In genomic region chr6:52304917-52305316, GRCh38 we compare ENCODE assay signal across 8 cellular contexts. TPM values are rescaled to one million over a fixed set of nuclear protein-coding genes. Genes with fewer than 3 reads are reported as not detected.
DNase-seq lines count a peak whose midpoint lies in the region; ATAC-seq, FAIRE-seq and TF ChIP-seq lines count a peak whose summit lies in the region.

No MANE protein-coding gene starts in this region.

- no peak for TF ChIP-seq CTCF in heart right ventricle (IDR thresholded peaks at IDR 0.05)

- no peaks in the 10 kb centered on the region for H3K36me3 ChIP-seq in heart right ventricle

- peaks cover 0 to 45% (median 28%) of the 10 kb centered on the region in 9 donors for H3K4me1 ChIP-seq in heart right ventricle

- intact Hi-C loops in heart right ventricle (cut with DNase I) = no loop called here

- no peaks in the 10 kb centered on the region for H3K27me3 ChIP-seq in heart right ventricle

- no peak overlapping the region for H3K4me3 ChIP-seq in heart right ventricle

- no peaks in the 10 kb centered on the region for H3K9me3 ChIP-seq in heart right ventricle

- 45% methylated on average over 2 of the region's 2 CpGs for WGBS in heart right ventricle, 2 donors

- peak overlapping the region in 8 of 10 donors; percentile 11 to 84 (median 38) for H3K27ac ChIP-seq in heart right ventricle

- DNase-seq in GM18507 (ENCODE audit: extremely low spot score, insufficient read length, low read depth) (no peak), OCI-M1 (lab: John Stamatoyannopoulos, UW) (peak; percentile 82), heart right ventricle (no peak), GM19238 (ENCODE audit: insufficient read length, low spot score) (no peak), NCI-H526 (lab: John Stamatoyannopoulos, UW) (no peak)
- DNase-seq in stimulated activated naive CD8-positive, alpha-beta T cell treated with anti-CD3 and anti-CD28 coated beads, Interleukin-15, Interleukin-2, amounts not matched to agents 100 U/mL and 50 U/mL, for 24 hours = no peak

- peak; percentile 83 for FAIRE-seq in GM18507 (lab: Jason Lieb, UNC)

- ATAC-seq in HG02610 (IDR thresholded peaks at IDR 0.05; ENCODE audit: unreplicated experiment) = peak; percentile 50
- peak in 7 of 8 donors; percentile 63 to 79 (median 73) for ATAC-seq in heart right ventricle
- peak; percentile 29 for ATAC-seq in stimulated activated naive CD8-positive, alpha-beta T cell treated with anti-CD3 and anti-CD28 coated beads, Interleukin-15, Interleukin-2, amounts not matched to agents 100 U/mL and 50 U/mL, for 24 hours
- ATAC-seq in HG03457 (IDR thresholded peaks at IDR 0.05; ENCODE audit: unreplicated experiment) = no peak

RNA-seq across cellular contexts. Expression of gene MCM3, which starts 20.4 kb away (rescaled TPM):
- total RNA-seq in heart right ventricle = 10 to 100 TPM; 18.0 to 28.5 (median 25.9) TPM
- 10 to 100 TPM in 1 of 2 donors, 1 to 10 TPM in 1; 9.7 to 29.7 TPM for polyA plus RNA-seq in heart right ventricle

RNA-seq across cellular contexts. Expression of gene PAQR8, which starts 57.0 kb away (rescaled TPM):
- total RNA-seq in heart right ventricle = 1 to 10 TPM; 1.5 to 6.3 (median 3.0) TPM
- polyA plus RNA-seq in heart right ventricle = 1 to 10 TPM; 1.0 to 2.4 TPM
